ENCODE assay signal across 21 cellular contexts in genomic region chr5:112279082-112279481, GRCh38.
"Had no signal": no experiment of that assay in that cellular context is flagged by ENCODE, and none has a peak within 500 bp of the region (broad histone marks: within the 10 kb centered on the region; RNA-seq: fewer than 3 reads in every experiment).

No MANE protein-coding gene starts in this region.

- DNase-seq: KBM-7, MV-4-11, NCI-H1048, NCI-H1105, NCI-H1417, NCI-H1436 treated with DMSO at 0.1 percent for 48 hours, NCI-H1694, NCI-H187 treated with DMSO at 0.1 percent for 48 hours, NCI-H2029 treated with DMSO at 0.1 percent for 48 hours, NCI-H2171 treated with DMSO at 0.1 percent for 48 hours, NCI-H345, NCI-H446 treated with DMSO at 0.1 percent for 48 hours, NCI-H524, NCI-H69, NCI-H774, Right ventricle myocardium superior, RPMI8226, SIG-M5 had no signal

- H3K4me1 ChIP-seq: SJSA1 had no signal

- FAIRE-seq: RCC 7860 had no signal

- H3K9me3 ChIP-seq: SJSA1 had no signal

- H3K36me3 ChIP-seq: SJSA1 had no signal

- H3K27ac ChIP-seq: SJSA1, SK-N-MC had no signal

- H3K4me3 ChIP-seq: SJSA1, SK-N-MC had no signal
